In genomic region chr20:34172926-34173325, GRCh38 we compare ENCODE assay signal across 8 cellular contexts.
"Had no signal": no experiment of that assay in that cellular context is flagged by ENCODE, and none has a peak within 500 bp of the region (broad histone marks: within the 10 kb centered on the region; RNA-seq: fewer than 3 reads in every experiment).

No MANE protein-coding gene starts in this region.

- H3K4me3 ChIP-seq: HAP-1 had no signal

- H3K27ac ChIP-seq: HL-60 had no signal

- DNase-seq: GOT3, H7, HFFc6 had no signal

- H3K27ac Mint-ChIP-seq: HFFc6, IgD-negative memory B cell had no signal

- H3K9me3 Mint-ChIP-seq: HFFc6, IgD-negative memory B cell had no signal

- H3K4me1 ChIP-seq: HAP-1 had no signal

- H3K4me1 Mint-ChIP-seq: IgD-negative memory B cell had no signal

- ATAC-seq: HCT116, HepG2 had no signal

- H3K4me3 Mint-ChIP-seq: HFFc6, IgD-negative memory B cell had no signal

- H3K27me3 Mint-ChIP-seq: IgD-negative memory B cell had no signal

- H3K36me3 ChIP-seq: HAP-1 had no signal
